ENCODE assay signal across 13 cellular contexts in the genomic region with DNA sequence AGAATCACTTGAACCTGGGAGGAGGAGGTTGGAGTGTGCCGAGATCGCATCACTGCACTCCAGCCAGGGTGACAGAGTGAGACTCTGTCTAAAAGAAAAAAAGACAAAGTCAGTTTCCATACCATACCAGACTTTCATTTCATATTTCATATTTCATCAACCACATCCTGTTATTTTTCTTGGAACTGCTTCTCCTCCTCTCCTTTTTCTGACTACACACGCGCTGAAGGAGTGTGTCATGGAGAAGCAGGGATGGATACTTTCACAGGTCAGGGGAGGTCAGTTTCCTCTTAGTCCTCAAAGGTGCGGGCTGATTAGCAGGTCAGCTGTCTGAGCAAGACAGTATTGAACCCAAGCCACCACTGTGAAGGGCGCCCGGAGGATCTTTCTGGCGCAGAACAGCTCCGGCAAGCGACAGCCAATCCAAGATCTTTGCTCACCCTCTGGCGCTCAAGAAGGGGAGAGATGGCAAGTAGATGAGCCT. TPM values are rescaled to one million over a fixed set of nuclear protein-coding genes. Genes with fewer than 3 reads are reported as not detected.
DNase-seq lines count a peak whose midpoint lies in the region; ATAC-seq and TF ChIP-seq lines count a peak whose summit lies in the region.
"Had no signal": no experiment of that assay in that cellular context is flagged by ENCODE, and none has a peak within 500 bp of the region (broad histone marks: within the 10 kb centered on the region; RNA-seq: fewer than 3 reads in every experiment).

No MANE protein-coding gene starts in this region.

- no peak for TF ChIP-seq POLR2A in erythroblast (IDR thresholded peaks at IDR 0.05; ENCODE audit: low read length)

- no peaks in the 10 kb centered on the region for H3K27me3 ChIP-seq in thoracic aorta (replicated peaks; ENCODE audit: insufficient read depth)
- H3K27me3 ChIP-seq: sigmoid colon had no signal

- H3K27ac Mint-ChIP-seq in activated naive CD4-positive, alpha-beta T cell treated with anti-CD3 and anti-CD28 coated beads for 36 hours, result peak overlapping the region; percentile 89
- peak overlapping the region; percentile 82 for H3K27ac Mint-ChIP-seq in activated CD8-positive, alpha-beta memory T cell treated with anti-CD3 and anti-CD28 coated beads, Interleukin-2, amount 10 ng/mL, durations not matched to agents 7 days and 5 days
- no peak overlapping the region for H3K27ac Mint-ChIP-seq in type B pancreatic cell

- intact Hi-C loops in activated naive CD4-positive, alpha-beta T cell treated with anti-CD3 and anti-CD28 coated beads for 36 hours (cut with micrococcal nuclease), result loop anchor here (1.0 to 5.0 kb wide), 8 partner anchors 19 to 320 kb away; a partner anchor contains a TSS

- H3K36me3 ChIP-seq in thoracic aorta, result no peaks in the 10 kb centered on the region
- H3K36me3 ChIP-seq: lower lobe of right lung, sigmoid colon had no signal

- H3K27ac ChIP-seq in epithelial cell of prostate, result peak overlapping the region; percentile 28
- H3K27ac ChIP-seq in thoracic aorta, result peak overlapping the region; percentile 22 to 39
- H3K27ac ChIP-seq: lower lobe of right lung, sigmoid colon had no signal

- no peak overlapping the region for H3K4me3 ChIP-seq in thoracic aorta
- H3K4me3 ChIP-seq: lower lobe of right lung, sigmoid colon had no signal

- ATAC-seq in activated CD8-positive, alpha-beta memory T cell treated with anti-CD3 and anti-CD28 coated beads, Interleukin-2, amount 10 ng/mL, durations not matched to agents 7 days and 5 days, result peak; percentile 75
- ATAC-seq in thoracic aorta (ENCODE audit: insufficient number of reproducible peaks, low FRiP score, low read depth) (no peak), GM21390 (IDR thresholded peaks at IDR 0.05; ENCODE audit: unreplicated experiment) (no peak)
- ATAC-seq: HepG2 had no signal

- H3K4me1 ChIP-seq in thoracic aorta (ENCODE audit: control insufficient read depth in 1 of 2, low read depth in 2 of 2), result peaks cover 0 to 16% of the 10 kb centered on the region in 2 donors
- H3K4me1 ChIP-seq: lower lobe of right lung, sigmoid colon had no signal

- H3K36me3 Mint-ChIP-seq in activated naive CD4-positive, alpha-beta T cell treated with anti-CD3 and anti-CD28 coated beads for 36 hours (ENCODE audit: low read depth), result peaks cover 4% of the 10 kb centered on the region
- H3K36me3 Mint-ChIP-seq in activated CD8-positive, alpha-beta memory T cell treated with anti-CD3 and anti-CD28 coated beads, Interleukin-2, amount 10 ng/mL, durations not matched to agents 7 days and 5 days, result peaks cover 23% of the 10 kb centered on the region
- H3K36me3 Mint-ChIP-seq in type B pancreatic cell, result no peaks in the 10 kb centered on the region

- H3K4me1 Mint-ChIP-seq in activated naive CD4-positive, alpha-beta T cell treated with anti-CD3 and anti-CD28 coated beads for 36 hours (ENCODE audit: low read depth), result peaks cover 21% of the 10 kb centered on the region
- peaks cover 21% of the 10 kb centered on the region for H3K4me1 Mint-ChIP-seq in activated CD8-positive, alpha-beta memory T cell treated with anti-CD3 and anti-CD28 coated beads, Interleukin-2, amount 10 ng/mL, durations not matched to agents 7 days and 5 days
- H3K4me1 Mint-ChIP-seq in type B pancreatic cell (ENCODE audit: unreplicated experiment), result peaks cover 4% of the 10 kb centered on the region

- H3K4me3 Mint-ChIP-seq in activated naive CD4-positive, alpha-beta T cell treated with anti-CD3 and anti-CD28 coated beads for 36 hours, result peak overlapping the region; percentile 65
- H3K4me3 Mint-ChIP-seq in activated CD8-positive, alpha-beta memory T cell treated with anti-CD3 and anti-CD28 coated beads, Interleukin-2, amount 10 ng/mL, durations not matched to agents 7 days and 5 days, result peak overlapping the region; percentile 56
- no peak overlapping the region for H3K4me3 Mint-ChIP-seq in type B pancreatic cell

- peaks cover 14% of the 10 kb centered on the region for H3K9me3 ChIP-seq in thoracic aorta

- CTCF ChIA-PET in activated naive CD4-positive, alpha-beta T cell treated with anti-CD3 and anti-CD28 coated beads for 36 hours (lab: Charles Lee), result interaction anchor here (0.6 to 1.4 kb wide), 4 partner anchors 19 to 132 kb away, joined by 3 to 4 read pairs (median 3); a partner anchor contains a TSS
- CTCF ChIA-PET in activated CD8-positive, alpha-beta memory T cell treated with anti-CD3 and anti-CD28 coated beads, Interleukin-2, amount 10 ng/mL, durations not matched to agents 7 days and 5 days (lab: Charles Lee), result interaction anchor here (0.8 to 2.0 kb wide), 3 partner anchors 17 to 89 kb away, joined by 3 to 7 read pairs (median 5); no protein-coding TSS in a partner anchor

- DNase-seq in activated naive CD4-positive, alpha-beta T cell treated with anti-CD3 and anti-CD28 coated beads for 36 hours, result peak; percentile 55
- no peak for DNase-seq in activated naive CD4-positive, alpha-beta T cell treated with anti-CD3 and anti-CD28 coated beads, Interleukin-2, amount 50 U/mL, for 16 hours
- DNase-seq in activated CD8-positive, alpha-beta memory T cell treated with anti-CD3 and anti-CD28 coated beads, Interleukin-2, amount 10 ng/mL, durations not matched to agents 7 days and 5 days, result no peak
- DNase-seq in epithelial cell of prostate (ENCODE audit: low read depth, low spot score), result no peak
- DNase-seq in thoracic aorta (ENCODE audit: low spot score), result no peak
- no peak for DNase-seq in erythroblast (lab: John Stamatoyannopoulos, UW)
- no peak for DNase-seq in type B pancreatic cell (ENCODE audit: extremely low spot score, unreplicated experiment)
- DNase-seq: foreskin melanocyte, lower lobe of right lung, NCI-H524 had no signal

- no peak for TF ChIP-seq CTCF in thoracic aorta (IDR thresholded peaks at IDR 0.05)
- no peak for TF ChIP-seq CTCF in type B pancreatic cell (conservative IDR thresholded peaks at IDR 0.05)

- H3K27me3 Mint-ChIP-seq in activated naive CD4-positive, alpha-beta T cell treated with anti-CD3 and anti-CD28 coated beads for 36 hours (ENCODE audit: low read depth), result no peaks in the 10 kb centered on the region
- peaks cover 7% of the 10 kb centered on the region for H3K27me3 Mint-ChIP-seq in activated CD8-positive, alpha-beta memory T cell treated with anti-CD3 and anti-CD28 coated beads, Interleukin-2, amount 10 ng/mL, durations not matched to agents 7 days and 5 days
- H3K27me3 Mint-ChIP-seq in type B pancreatic cell, result no peaks in the 10 kb centered on the region

- H3K9me3 Mint-ChIP-seq in activated naive CD4-positive, alpha-beta T cell treated with anti-CD3 and anti-CD28 coated beads for 36 hours, result peaks cover 17% of the 10 kb centered on the region
- peaks cover 17% of the 10 kb centered on the region for H3K9me3 Mint-ChIP-seq in activated CD8-positive, alpha-beta memory T cell treated with anti-CD3 and anti-CD28 coated beads, Interleukin-2, amount 10 ng/mL, durations not matched to agents 7 days and 5 days (ENCODE audit: low read depth)
- peaks cover 5% of the 10 kb centered on the region for H3K9me3 Mint-ChIP-seq in type B pancreatic cell

RNA-seq across cellular contexts. Expression of a gene that starts 19.0 kb away (rescaled TPM):
- 10 to 100 TPM; 42.4 to 42.7 TPM for total RNA-seq in activated naive CD4-positive, alpha-beta T cell treated with anti-CD3 and anti-CD28 coated beads for 36 hours
- 10 to 100 TPM; 41.2 to 42.7 TPM for total RNA-seq in activated CD8-positive, alpha-beta memory T cell treated with anti-CD3 and anti-CD28 coated beads, Interleukin-2, amount 10 ng/mL, durations not matched to agents 7 days and 5 days
- total RNA-seq in thoracic aorta (10 to 100 TPM; 30.6 to 48.5 TPM), type B pancreatic cell (ENCODE audit: low replicate concordance) (17.0 and 31.2 TPM in 2 replicates)
